Comparison of ENCODE assay signal across 18 cellular contexts in the genomic region with DNA sequence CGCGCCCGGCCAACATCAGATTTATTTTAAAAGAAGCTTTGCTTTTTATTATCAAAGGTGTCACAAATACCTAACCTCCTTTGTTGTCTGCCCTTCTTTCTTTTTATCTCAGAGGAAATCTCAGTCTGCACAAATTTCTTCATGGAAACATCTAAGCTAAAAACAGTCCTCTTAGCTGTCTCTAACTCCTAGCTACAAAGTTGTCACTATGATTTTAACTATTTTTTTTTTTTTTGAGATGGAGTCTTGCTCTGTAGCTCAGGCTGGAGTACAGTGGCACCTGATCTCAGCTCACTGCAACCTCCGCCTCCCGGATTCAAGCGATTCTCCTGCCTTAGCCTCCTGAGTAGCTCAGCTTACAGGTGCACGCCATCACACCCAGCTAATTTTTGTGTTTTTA. TPM values are rescaled to one million over a fixed set of nuclear protein-coding genes. Genes with fewer than 3 reads are reported as not detected.
A peak's percentile ranks its signal among the peaks of the same experiment; 100 is the strongest.
DNase-seq lines count a peak whose midpoint lies in the region; ATAC-seq and TF ChIP-seq lines count a peak whose summit lies in the region.
"Had no signal": no experiment of that assay in that cellular context is flagged by ENCODE, and none has a peak within 500 bp of the region (broad histone marks: within the 10 kb centered on the region; RNA-seq: fewer than 3 reads in every experiment).

No MANE protein-coding gene starts in this region.

- peaks cover 34% of the 10 kb centered on the region; the same call in 1 of the 2 replicates for H3F3A ChIP-seq in SU-DHL-6 (ENCODE audit: insufficient read depth)

- H3K27me3 ChIP-seq in SU-DHL-6 (ENCODE audit: low read length) (no peaks in the 10 kb centered on the region), tibial artery (no peaks in the 10 kb centered on the region)
- H3K27me3 ChIP-seq: left lung, stomach had no signal

- H3K4me3 Mint-ChIP-seq in natural killer cell (peak overlapping the region; percentile 60), chondrocyte (ENCODE audit: unreplicated experiment) (no peak overlapping the region)
- no peak overlapping the region for H3K4me3 Mint-ChIP-seq in natural killer cell treated with Interleukin-12 subunit alpha and Interleukin-12 subunit beta and Interleukin-15 and Interleukin-18, amount 100 ng/mL, for 72 hours

- no peaks in the 10 kb centered on the region for H3K36me3 Mint-ChIP-seq in natural killer cell
- peaks cover 9% of the 10 kb centered on the region for H3K36me3 Mint-ChIP-seq in natural killer cell treated with Interleukin-12 subunit alpha and Interleukin-12 subunit beta and Interleukin-15 and Interleukin-18, amount 100 ng/mL, for 72 hours
- peaks cover 9% of the 10 kb centered on the region for H3K36me3 Mint-ChIP-seq in chondrocyte (ENCODE audit: low read depth)

- no peak overlapping the region for H2AFZ ChIP-seq in SU-DHL-6 (ENCODE audit: low read depth, low read length, severe bottlenecking)

- no peaks in the 10 kb centered on the region for H3K9me2 ChIP-seq in SU-DHL-6 (replicated peaks; ENCODE audit: insufficient read depth, low read length)

- peaks cover 41% of the 10 kb centered on the region for H3K36me3 ChIP-seq in SU-DHL-6 (ENCODE audit: low read length)
- peaks cover 21 to 22% (median 21%) of the 10 kb centered on the region in 3 donors for H3K36me3 ChIP-seq in tibial artery

- H3K27ac ChIP-seq in SU-DHL-6 (ENCODE audit: low read depth, low read length) (no peak overlapping the region), tibial artery (no peak overlapping the region)
- H3K27ac ChIP-seq: left lung, stomach had no signal

- peak overlapping the region; percentile 98 for H3K4me2 ChIP-seq in SU-DHL-6 (ENCODE audit: low read depth, low read length, poor library complexity, severe bottlenecking)

- peaks cover 0 to 63% (median 34%) of the 10 kb centered on the region in 4 donors for H3K4me1 ChIP-seq in tibial artery

- H3K79me2 ChIP-seq in SU-DHL-6 (ENCODE audit: insufficient read depth, low read length), result peaks cover 100% of the 10 kb centered on the region

- H4K20me1 ChIP-seq in SU-DHL-6 (ENCODE audit: low read depth, low read length), result peaks cover 89% of the 10 kb centered on the region

- no peaks in the 10 kb centered on the region for H3K9me3 ChIP-seq in SU-DHL-6 (ENCODE audit: insufficient read depth, low read length)
- H3K9me3 ChIP-seq in tibial artery, result no peaks in the 10 kb centered on the region
- H3K9me3 ChIP-seq: left lung, mucosa of descending colon, stomach had no signal

- H3K9ac ChIP-seq in SU-DHL-6 (ENCODE audit: low read length), result no peak overlapping the region

- H3K9me3 Mint-ChIP-seq in natural killer cell (no peaks in the 10 kb centered on the region), chondrocyte (ENCODE audit: low read depth) (no peaks in the 10 kb centered on the region)
- H3K9me3 Mint-ChIP-seq in natural killer cell treated with Interleukin-12 subunit alpha and Interleukin-12 subunit beta and Interleukin-15 and Interleukin-18, amount 100 ng/mL, for 72 hours, result no peaks in the 10 kb centered on the region

- intact Hi-C loops in natural killer cell (cut with micrococcal nuclease) (loop anchor here (10.0 kb wide), 1 partner anchor 250 kb away; no protein-coding TSS in a partner anchor), tibial artery (cut with DNase I; ENCODE audit: low total_unique reads) (no loop called here)

- no peak for ATAC-seq in natural killer cell
- no peak for ATAC-seq in natural killer cell treated with Interleukin-12 subunit alpha and Interleukin-12 subunit beta and Interleukin-15 and Interleukin-18, amount 100 ng/mL, for 72 hours
- ATAC-seq: left lung, mucosa of descending colon, right cardiac atrium had no signal

- H3K4me3 ChIP-seq in SU-DHL-6 (ENCODE audit: insufficient read depth, low read length, poor library complexity, severe bottlenecking), result no peak overlapping the region
- no peak overlapping the region for H3K4me3 ChIP-seq in tibial artery
- H3K4me3 ChIP-seq: left lung, mucosa of descending colon, stomach had no signal

- H3K27me3 Mint-ChIP-seq in natural killer cell (ENCODE audit: low read depth in 2 of 2) (no peaks in the 10 kb centered on the region), chondrocyte (ENCODE audit: low read depth) (no peaks in the 10 kb centered on the region)
- H3K27me3 Mint-ChIP-seq in natural killer cell treated with Interleukin-12 subunit alpha and Interleukin-12 subunit beta and Interleukin-15 and Interleukin-18, amount 100 ng/mL, for 72 hours, result no peaks in the 10 kb centered on the region

- H3K27ac Mint-ChIP-seq in natural killer cell, result peak overlapping the region; percentile 23 to 70
- H3K27ac Mint-ChIP-seq in natural killer cell treated with Interleukin-12 subunit alpha and Interleukin-12 subunit beta and Interleukin-15 and Interleukin-18, amount 100 ng/mL, for 72 hours, result peak overlapping the region in 1 of 2 donors; percentile 37
- H3K27ac Mint-ChIP-seq in chondrocyte (ENCODE audit: unreplicated experiment), result peak overlapping the region; percentile 51

- TF ChIP-seq CTCF in natural killer cell (IDR thresholded peaks at IDR 0.05) (no peak), SU-DHL-6 (IDR thresholded peaks at IDR 0.05; ENCODE audit: insufficient read depth, low read length, poor library complexity, severe bottlenecking) (no peak), chondrocyte (IDR thresholded peaks at IDR 0.05) (no peak), tibial artery (IDR thresholded peaks at IDR 0.05) (no peak)

- H3K4me1 Mint-ChIP-seq in natural killer cell, result peaks cover 78 to 79% of the 10 kb centered on the region in 2 donors
- H3K4me1 Mint-ChIP-seq in natural killer cell treated with Interleukin-12 subunit alpha and Interleukin-12 subunit beta and Interleukin-15 and Interleukin-18, amount 100 ng/mL, for 72 hours (ENCODE audit: low read depth in 2 of 2), result peaks cover 42 to 62% of the 10 kb centered on the region in 2 donors
- H3K4me1 Mint-ChIP-seq in chondrocyte (ENCODE audit: low read depth), result peaks cover 67% of the 10 kb centered on the region

- DNase-seq in natural killer cell (no peak), chondrocyte (ENCODE audit: low spot score) (no peak), DMS79 treated with DMSO at 0.1 percent for 48 hours (lab: John Stamatoyannopoulos, UW) (no peak), GM03348 (ENCODE audit: low spot score) (no peak), tibial artery (no peak)
- DNase-seq in natural killer cell treated with Interleukin-12 subunit alpha and Interleukin-12 subunit beta and Interleukin-15 and Interleukin-18, amount 100 ng/mL, for 72 hours (ENCODE audit: low spot score), result no peak
- DNase-seq: amygdala; cerebellar nuclear complex; effector CD8-positive, alpha-beta T cell; glutamatergic neuron; left lung; mucosa of descending colon; NCI-H2081 treated with DMSO at 0.1 percent for 48 hours; NCI-H524 treated with DMSO at 0.1 percent for 48 hours; right cardiac atrium; Right ventricle myocardium superior; stomach had no signal

RNA-seq across cellular contexts. Expression of a gene that starts 7.3 kb away (rescaled TPM):
- total RNA-seq in natural killer cell (100 to 1,000 TPM; 269 to 385 (median 324) TPM), chondrocyte (58.3 to 93.2 TPM (median 60.9 TPM) in 3 replicates)
- total RNA-seq in natural killer cell treated with Interleukin-12 subunit alpha and Interleukin-12 subunit beta and Interleukin-15 and Interleukin-18, amount 100 ng/mL, for 72 hours, result 100 to 1,000 TPM; 124 to 125 TPM

RNA-seq across cellular contexts. Expression of a gene that starts 54.2 kb away (rescaled TPM):
- total RNA-seq in natural killer cell (1 to 10 TPM in 2 of 3 donors, not detected in 1; 1.4 to 2.9 TPM), chondrocyte (47.9 to 55.4 TPM (median 53.0 TPM) in 3 replicates)
- total RNA-seq in natural killer cell treated with Interleukin-12 subunit alpha and Interleukin-12 subunit beta and Interleukin-15 and Interleukin-18, amount 100 ng/mL, for 72 hours, result under 1 TPM; 0.31 to 0.95 TPM
- total RNA-seq: Right ventricle myocardium superior had no signal

Comparison
In these comparisons a context has a peak if more than half of its experiments do, and no peak if none do; other contexts are left out.
1. RNA of a gene that starts 54.2 kb away (total RNA-seq): 47.9 to 55.4 TPM in chondrocyte; 1.4 to 2.9 TPM in natural killer cell and 0.31 to 0.95 TPM in natural killer cell treated with Interleukin-12 subunit alpha and Interleukin-12 subunit beta and Interleukin-15 and Interleukin-18, amount 100 ng/mL, for 72 hours; every median in the first group is over 10 times any median in the second.